23 cellular contexts compared by ENCODE assay signal in genomic region chr4:168524897-168525296, GRCh38. TPM values are rescaled to one million over a fixed set of nuclear protein-coding genes. Genes with fewer than 3 reads are reported as not detected.
A peak's percentile ranks its signal among the peaks of the same experiment; 100 is the strongest.
DNase-seq lines count a peak whose midpoint lies in the region; ATAC-seq, FAIRE-seq and TF ChIP-seq lines count a peak whose summit lies in the region.
"Had no signal": no experiment of that assay in that cellular context is flagged by ENCODE, and none has a peak within 500 bp of the region (broad histone marks: within the 10 kb centered on the region; RNA-seq: fewer than 3 reads in every experiment).

No MANE protein-coding gene starts in this region.

- H3K27me3 Mint-ChIP-seq in MCF 10A (ENCODE audit: insufficient read depth, unreplicated experiment): no peaks in the 10 kb centered on the region

- H3K9me3 ChIP-seq in mammary epithelial cell (replicated peaks; ENCODE audit: insufficient read depth, low read length): no peaks in the 10 kb centered on the region
- H3K9me3 ChIP-seq in cardiac muscle cell (ENCODE audit: low read depth): no peaks in the 10 kb centered on the region
- no peaks in the 10 kb centered on the region for H3K9me3 ChIP-seq in keratinocyte (ENCODE audit: control insufficient read depth, low read depth, low read length)
- no peaks in the 10 kb centered on the region for H3K9me3 ChIP-seq in skeletal muscle satellite cell (replicated peaks; ENCODE audit: low read length)

- H3K4me1 Mint-ChIP-seq in MCF 10A (ENCODE audit: insufficient read depth, unreplicated experiment): peaks cover 12% of the 10 kb centered on the region

- 75% methylated on average over 3 of the region's 3 CpGs for WGBS in mammary epithelial cell (ENCODE audit: low coverage, missing lambda C conversion rate)

- no peaks in the 10 kb centered on the region for H3K9me1 ChIP-seq in keratinocyte (ENCODE audit: control insufficient read depth, extremely low read depth, insufficient read depth, low read length)

- in situ Hi-C loops in mammary epithelial cell (cut with MboI; ENCODE audit: low sequenced_read_pairs in 2 of 2): loop anchor here (25.0 kb wide), 1 partner anchor 338 kb away; no protein-coding TSS in a partner anchor

- peak overlapping the region; percentile 47 for H3K27ac Mint-ChIP-seq in MCF 10A (ENCODE audit: low read depth, unreplicated experiment)
- H3K27ac Mint-ChIP-seq: HFFc6 had no signal

- FAIRE-seq in keratinocyte (lab: Jason Lieb, UNC) (peak; percentile 20), RCC 7860 (lab: Jason Lieb, UNC) (no peak)
- FAIRE-seq: D721Med had no signal

- CTCF ChIA-PET in MCF 10A (lab: Yijun Ruan, JAX) (interaction anchor here (0.5 kb wide), 1 partner anchor 15 kb away, joined by 3 read pairs; no protein-coding TSS in a partner anchor), mammary epithelial cell (lab: Charles Lee; ENCODE audit: low non-redundant PET) (no interaction called here)

- H4K20me1 ChIP-seq in mammary epithelial cell (ENCODE audit: insufficient read depth, low read length): no peaks in the 10 kb centered on the region
- no peaks in the 10 kb centered on the region for H4K20me1 ChIP-seq in keratinocyte (ENCODE audit: control insufficient read depth, extremely low read depth, insufficient read depth, low read length)

- H3K4me3 Mint-ChIP-seq in MCF 10A (ENCODE audit: unreplicated experiment): no peak overlapping the region
- H3K4me3 Mint-ChIP-seq: HFFc6 had no signal

- dilution Hi-C loops in mammary epithelial cell (cut with HindIII; ENCODE audit: low sequenced_read_pairs): loop anchor here (25.0 kb wide), 1 partner anchor 338 kb away; no protein-coding TSS in a partner anchor
- dilution Hi-C loops in keratinocyte (cut with MboI; ENCODE audit: extremely low pct_ligation_motif_present, low sequenced_read_pairs): no loop called here

- H3K27me3 ChIP-seq in mammary epithelial cell (ENCODE audit: insufficient read depth, low read length) (no peaks in the 10 kb centered on the region), cardiac muscle cell (no peaks in the 10 kb centered on the region), keratinocyte (ENCODE audit: control insufficient read depth, extremely low read depth, insufficient read depth, low read length) (no peaks in the 10 kb centered on the region), skeletal muscle satellite cell (ENCODE audit: control insufficient read depth, insufficient read depth, low read length) (no peaks in the 10 kb centered on the region)
- H3K27me3 ChIP-seq: MG63 had no signal

- H3K9ac ChIP-seq in mammary epithelial cell (ENCODE audit: insufficient read depth, low read length) (no peak overlapping the region), keratinocyte (ENCODE audit: control insufficient read depth, extremely low read depth, insufficient read depth, low read length) (no peak overlapping the region), skeletal muscle satellite cell (ENCODE audit: low read depth, low read length) (peak overlapping the region; percentile 28)

- H3K4me2 ChIP-seq in mammary epithelial cell (ENCODE audit: insufficient read depth, low read depth, low read length) (no peak overlapping the region), keratinocyte (ENCODE audit: control insufficient read depth, extremely low read depth, insufficient read depth, low read depth, low read length) (no peak overlapping the region), skeletal muscle satellite cell (ENCODE audit: low read length) (no peak overlapping the region)

- intact Hi-C loops in MCF 10A (cut with micrococcal nuclease): no loop called here
- intact Hi-C loops in mammary epithelial cell (cut with micrococcal nuclease): no loop called here

- ATAC-seq in GM21576 (IDR thresholded peaks at IDR 0.05; ENCODE audit: unreplicated experiment): no peak

- H3K27ac ChIP-seq in mammary epithelial cell (ENCODE audit: insufficient read depth, low read depth, low read length): no peak overlapping the region
- peak overlapping the region; percentile 0 for H3K27ac ChIP-seq in cardiac muscle cell
- no peak overlapping the region for H3K27ac ChIP-seq in keratinocyte (ENCODE audit: control insufficient read depth, insufficient read depth, low read length)
- H3K27ac ChIP-seq: C4-2B had no signal

- no peaks in the 10 kb centered on the region for H3K36me3 Mint-ChIP-seq in MCF 10A (ENCODE audit: insufficient read depth, unreplicated experiment)

- TF ChIP-seq CTCF in MCF 10A (IDR thresholded peaks at IDR 0.05; ENCODE audit: unreplicated experiment) (no peak), mammary epithelial cell (conservative IDR thresholded peaks at IDR 0.05 in 1 of 2, IDR thresholded peaks at IDR 0.05 in 1 of 2; ENCODE audit: extremely low read depth in 1 of 2, insufficient read depth in 1 of 2, low read depth in 1 of 2, low read length in 2 of 2) (no peak), cardiac muscle cell (IDR thresholded peaks at IDR 0.05; ENCODE audit: low read depth, low read length) (no peak), keratinocyte (optimal IDR thresholded peaks at IDR 0.05 in 1 of 3, IDR thresholded peaks at IDR 0.05 in 1 of 3, conservative IDR thresholded peaks at IDR 0.05 in 1 of 3; ENCODE audit: extremely low read depth in 1 of 3, insufficient read depth in 2 of 3, low read length in 3 of 3) (no peak)

- H3K9me3 Mint-ChIP-seq in MCF 10A (ENCODE audit: unreplicated experiment): no peaks in the 10 kb centered on the region
- H3K9me3 Mint-ChIP-seq: HFFc6 had no signal

- POLR2A ChIA-PET in MCF 10A (lab: Yijun Ruan, JAX): interaction anchor here (1.7 kb wide), 1 partner anchor 14 kb away, joined by 3 read pairs; no protein-coding TSS in a partner anchor

- H3K79me2 ChIP-seq in mammary epithelial cell (ENCODE audit: insufficient read depth, low read length) (no peaks in the 10 kb centered on the region), keratinocyte (ENCODE audit: control insufficient read depth, insufficient read depth, low read length) (no peaks in the 10 kb centered on the region)

- no peaks in the 10 kb centered on the region for H3K36me3 ChIP-seq in mammary epithelial cell (ENCODE audit: insufficient read depth, low read length)
- H3K36me3 ChIP-seq in cardiac muscle cell: peaks cover 7% of the 10 kb centered on the region
- H3K36me3 ChIP-seq in keratinocyte (ENCODE audit: control insufficient read depth in 2 of 2, extremely low read depth in 1 of 2, insufficient read depth in 2 of 2, low read length in 2 of 2): no peaks in the 10 kb centered on the region
- no peaks in the 10 kb centered on the region for H3K36me3 ChIP-seq in skeletal muscle satellite cell (ENCODE audit: insufficient read depth, low read length)
- H3K36me3 ChIP-seq: MG63 had no signal

- BruUV-seq in MCF 10A (replicated peaks; lab: Mats Ljungman, UMichigan): no TSS peak
- BruUV-seq in mammary epithelial cell (replicated peaks; lab: Mats Ljungman, UMichigan): no TSS peak

- H3K4me1 ChIP-seq in mammary epithelial cell (ENCODE audit: insufficient read depth, low read length) (peaks cover 18% of the 10 kb centered on the region), cardiac muscle cell (ENCODE audit: low read depth) (peaks cover 21% of the 10 kb centered on the region), keratinocyte (ENCODE audit: control insufficient read depth, extremely low read depth, insufficient read depth, low read length) (peaks cover 3% of the 10 kb centered on the region), skeletal muscle satellite cell (ENCODE audit: control insufficient read depth, insufficient read depth, low read length) (peaks cover 36% of the 10 kb centered on the region)

- H2AFZ ChIP-seq in mammary epithelial cell (ENCODE audit: low read depth, low read length) (no peak overlapping the region), keratinocyte (ENCODE audit: control insufficient read depth, low read length) (no peak overlapping the region)

- DNase-seq in MCF 10A (ENCODE audit: unreplicated experiment) (no peak), mammary epithelial cell (no peak), cardiac muscle cell (ENCODE audit: low read depth in 1 of 2, low spot score in 1 of 2) (no peak), keratinocyte (ENCODE audit: low read depth, low spot score) (no peak), nucleus accumbens (lab: John Stamatoyannopoulos, UW) (no peak), RCC 7860 (ENCODE audit: low spot score) (no peak)
- DNase-seq: 8988T, DMS79 treated with DMSO at 0.1 percent for 48 hours, H7, HFFc6, Kasumi-1, MG63, NCI-H1417, NCI-H1694 treated with DMSO at 0.1 percent for 48 hours, NCI-H2081 treated with DMSO at 0.1 percent for 48 hours, NCI-H2171 treated with DMSO at 0.1 percent for 48 hours, NCI-H526 treated with DMSO at 0.1 percent for 48 hours, RPMI8226, SIG-M5 had no signal

- H3K4me3 ChIP-seq in mammary epithelial cell (replicated peaks in 1 of 3; ENCODE audit: insufficient read depth in 1 of 3, low read depth in 2 of 3, low read length in 3 of 3) (no peak overlapping the region), cardiac muscle cell (no peak overlapping the region), keratinocyte (ENCODE audit: control insufficient read depth in 2 of 3, extremely low read depth in 1 of 3, insufficient read depth in 2 of 3, low read depth in 1 of 3, low read length in 3 of 3) (no peak overlapping the region), skeletal muscle satellite cell (ENCODE audit: low read length) (no peak overlapping the region)
- H3K4me3 ChIP-seq: MG63 had no signal

RNA-seq across cellular contexts. Expression of gene PALLD, which starts 28.0 kb away (rescaled TPM):
- 94.6 and 191 TPM in 2 replicates for total RNA-seq in MCF 10A (2022)
- total RNA-seq in mammary epithelial cell: 100 to 1,000 TPM; 296 to 380 TPM
- 122 TPM for polyA plus RNA-seq in mammary epithelial cell
- 433 TPM for polyA minus RNA-seq in mammary epithelial cell
- 131 and 178 TPM in 2 replicates for total RNA-seq in cardiac muscle cell
- 157 and 225 TPM in 2 replicates for polyA plus RNA-seq in cardiac muscle cell
- polyA plus RNA-seq in keratinocyte: 83.5 to 152 TPM (median 136 TPM) in 3 replicates
- polyA plus RNA-seq in keratinocyte (2011; ENCODE audit: low read depth): 223 TPM
- 142 and 178 TPM in 2 replicates for polyA plus RNA-seq in keratinocyte (2011; cell fraction: cytosol; rRNA removed)
- 226 and 245 TPM in 2 replicates for polyA plus RNA-seq in keratinocyte (2011; cell fraction: nucleus; rRNA removed)
- polyA plus RNA-seq in keratinocyte (2012; ENCODE audit: low replicate concordance): 131 and 170 TPM in 2 replicates
- 116 to 231 TPM (median 181 TPM) in 3 replicates for polyA minus RNA-seq in keratinocyte
- 139 TPM for polyA minus RNA-seq in keratinocyte (2011; cell fraction: cytosol; rRNA and poly(A)+ RNA removed)
- polyA minus RNA-seq in keratinocyte (2011; cell fraction: nucleus; rRNA and poly(A)+ RNA removed): 133 and 295 TPM in 2 replicates
- 13.9 and 40.4 TPM in 2 replicates for total RNA-seq in skeletal muscle satellite cell (2012; rRNA removed)

RNA-seq across cellular contexts. Expression of gene DDX60L, which starts 44.6 kb away (rescaled TPM):
- total RNA-seq in MCF 10A (2022) (3.4 and 6.1 TPM in 2 replicates), mammary epithelial cell (10 to 100 TPM in 1 of 2 donors, 1 to 10 TPM in 1; 6.8 to 12.2 TPM), cardiac muscle cell (0.99 and 2.1 TPM in 2 replicates)
- polyA plus RNA-seq in mammary epithelial cell (5.7 TPM), cardiac muscle cell (1.3 and 6.1 TPM in 2 replicates), keratinocyte (20.9 to 33.6 TPM (median 23.2 TPM) in 3 replicates)
- polyA minus RNA-seq in mammary epithelial cell (11.7 TPM), keratinocyte (12.6 to 43.9 TPM (median 28.2 TPM) in 3 replicates)
- 3.1 TPM for polyA plus RNA-seq in keratinocyte (2011; ENCODE audit: low read depth)
- 7.2 and 18.2 TPM in 2 replicates for polyA plus RNA-seq in keratinocyte (2011; cell fraction: cytosol; rRNA removed)
- 37.2 and 49.9 TPM in 2 replicates for polyA plus RNA-seq in keratinocyte (2011; cell fraction: nucleus; rRNA removed)
- 2.8 and 19.9 TPM in 2 replicates for polyA plus RNA-seq in keratinocyte (2012; ENCODE audit: low replicate concordance)
- polyA minus RNA-seq in keratinocyte (2011; cell fraction: cytosol; rRNA and poly(A)+ RNA removed): 14.4 TPM
- polyA minus RNA-seq in keratinocyte (2011; cell fraction: nucleus; rRNA and poly(A)+ RNA removed): 66.7 and 96.2 TPM in 2 replicates
- 14.4 and 18.8 TPM in 2 replicates for total RNA-seq in skeletal muscle satellite cell (2012; rRNA removed)
